27 cellular contexts compared by ENCODE assay signal in genomic region chr9:85064811-85065371, GRCh38.
"Had no signal": no experiment of that assay in that cellular context is flagged by ENCODE, and none has a peak within 500 bp of the region (broad histone marks: within the 10 kb centered on the region; RNA-seq: fewer than 3 reads in every experiment).

No MANE protein-coding gene starts in this region.

- H3K4me1 Mint-ChIP-seq: activated CD4-positive, alpha-beta T cell treated with anti-CD3 and anti-CD28 coated beads, Interleukin-2, amount 10 ng/mL, durations not matched to agents 7 days and 5 days; activated naive CD8-positive, alpha-beta T cell treated with anti-CD3 and anti-CD28 coated beads, Interleukin-2, amount 50 U/mL, for 24 hours had no signal

- H3K4me3 Mint-ChIP-seq: activated CD4-positive, alpha-beta memory T cell treated with anti-CD3 and anti-CD28 coated beads for 36 hours; activated CD4-positive, alpha-beta T cell treated with anti-CD3 and anti-CD28 coated beads, Interleukin-2, amount 10 ng/mL, durations not matched to agents 7 days and 5 days; activated naive CD8-positive, alpha-beta T cell treated with anti-CD3 and anti-CD28 coated beads, Interleukin-2, amount 50 U/mL, for 24 hours; activated T-cell treated with anti-CD3 and anti-CD28 coated beads, Interleukin-2, amount 50 U/mL, for 4 hours; brain had no signal

- ATAC-seq: activated naive CD4-positive, alpha-beta T cell treated with anti-CD3 and anti-CD28 coated beads, Interleukin-2, amount 50 U/mL, for 72 hours; activated naive CD8-positive, alpha-beta T cell treated with anti-CD3 and anti-CD28 coated beads, Interleukin-2, amount 50 U/mL, for 24 hours; activated T-cell treated with anti-CD3 and anti-CD28 coated beads, Interleukin-2, amount 50 U/mL, for 4 hours had no signal

- H3K27ac Mint-ChIP-seq: activated CD4-positive, alpha-beta memory T cell treated with anti-CD3 and anti-CD28 coated beads for 36 hours; activated CD4-positive, alpha-beta T cell treated with anti-CD3 and anti-CD28 coated beads, Interleukin-2, amount 10 ng/mL, durations not matched to agents 7 days and 5 days; activated naive CD4-positive, alpha-beta T cell treated with anti-CD3 and anti-CD28 coated beads, Interleukin-2, amount 50 U/mL, for 72 hours; activated naive CD8-positive, alpha-beta T cell treated with anti-CD3 and anti-CD28 coated beads, Interleukin-2, amount 50 U/mL, for 24 hours; brain had no signal

- H3K4me1 ChIP-seq: ascending aorta had no signal

- H3K27me3 ChIP-seq: ascending aorta, cardiac muscle cell had no signal

- DNase-seq: activated CD4-positive, alpha-beta memory T cell treated with anti-CD3 and anti-CD28 coated beads for 36 hours; activated CD4-positive, alpha-beta T cell treated with anti-CD3 and anti-CD28 coated beads, Interleukin-2, amount 10 ng/mL, durations not matched to agents 7 days and 5 days; activated CD4-positive, CD25-positive, alpha-beta regulatory T cell; activated CD8-positive, alpha-beta memory T cell treated with anti-CD3 and anti-CD28 coated beads for 24 hours; activated effector memory CD4-positive, alpha-beta T cell treated with anti-CD3 and anti-CD28 coated beads, Interleukin-2, amount 50 U/mL, for 16 hours; activated naive CD4-positive, alpha-beta T cell treated with Interleukin-2 at 50 U/mL for 16 hours; activated naive CD8-positive, alpha-beta T cell treated with anti-CD3 and anti-CD28 coated beads, Interleukin-2, amount 50 U/mL, for 24 hours; activated T-cell treated with anti-CD3 and anti-CD28 coated beads, Interleukin-2, amount 50 U/mL, for 4 hours; amniotic stem cell; MM.1S; NCI-H1105; NCI-H1436; NCI-H187; NCI-H2081 treated with DMSO at 0.1 percent for 48 hours; NCI-H2171 treated with DMSO at 0.1 percent for 48 hours; NCI-H345; NCI-H510A; NCI-H526 treated with DMSO at 0.1 percent for 48 hours; NK-92 treated with Interleukin-12 subunit alpha and Interleukin-12 subunit beta, amount 100 ng/mL, for 24 hours; PC-9; SHP77 treated with DMSO at 0.1 percent for 48 hours; T-helper 2 cell; T1000 had no signal

- H3K27me3 Mint-ChIP-seq: activated CD4-positive, alpha-beta memory T cell treated with anti-CD3 and anti-CD28 coated beads for 36 hours; activated CD4-positive, alpha-beta T cell treated with anti-CD3 and anti-CD28 coated beads, Interleukin-2, amount 10 ng/mL, durations not matched to agents 7 days and 5 days; activated naive CD8-positive, alpha-beta T cell treated with anti-CD3 and anti-CD28 coated beads, Interleukin-2, amount 50 U/mL, for 24 hours had no signal

- H3K9me3 Mint-ChIP-seq: activated CD4-positive, alpha-beta memory T cell treated with anti-CD3 and anti-CD28 coated beads for 36 hours; activated CD4-positive, alpha-beta T cell treated with anti-CD3 and anti-CD28 coated beads, Interleukin-2, amount 10 ng/mL, durations not matched to agents 7 days and 5 days; activated T-cell treated with anti-CD3 and anti-CD28 coated beads, Interleukin-2, amount 50 U/mL, for 4 hours had no signal

- H3K36me3 ChIP-seq: ascending aorta, cardiac muscle cell had no signal

- H3K4me3 ChIP-seq: ascending aorta, cardiac muscle cell, PC-9 had no signal

- H3K36me3 Mint-ChIP-seq: activated CD4-positive, alpha-beta memory T cell treated with anti-CD3 and anti-CD28 coated beads for 36 hours; activated naive CD4-positive, alpha-beta T cell treated with anti-CD3 and anti-CD28 coated beads, Interleukin-2, amount 50 U/mL, for 72 hours; brain had no signal

- H3K9me3 ChIP-seq: ascending aorta had no signal
